In the genomic region with DNA sequence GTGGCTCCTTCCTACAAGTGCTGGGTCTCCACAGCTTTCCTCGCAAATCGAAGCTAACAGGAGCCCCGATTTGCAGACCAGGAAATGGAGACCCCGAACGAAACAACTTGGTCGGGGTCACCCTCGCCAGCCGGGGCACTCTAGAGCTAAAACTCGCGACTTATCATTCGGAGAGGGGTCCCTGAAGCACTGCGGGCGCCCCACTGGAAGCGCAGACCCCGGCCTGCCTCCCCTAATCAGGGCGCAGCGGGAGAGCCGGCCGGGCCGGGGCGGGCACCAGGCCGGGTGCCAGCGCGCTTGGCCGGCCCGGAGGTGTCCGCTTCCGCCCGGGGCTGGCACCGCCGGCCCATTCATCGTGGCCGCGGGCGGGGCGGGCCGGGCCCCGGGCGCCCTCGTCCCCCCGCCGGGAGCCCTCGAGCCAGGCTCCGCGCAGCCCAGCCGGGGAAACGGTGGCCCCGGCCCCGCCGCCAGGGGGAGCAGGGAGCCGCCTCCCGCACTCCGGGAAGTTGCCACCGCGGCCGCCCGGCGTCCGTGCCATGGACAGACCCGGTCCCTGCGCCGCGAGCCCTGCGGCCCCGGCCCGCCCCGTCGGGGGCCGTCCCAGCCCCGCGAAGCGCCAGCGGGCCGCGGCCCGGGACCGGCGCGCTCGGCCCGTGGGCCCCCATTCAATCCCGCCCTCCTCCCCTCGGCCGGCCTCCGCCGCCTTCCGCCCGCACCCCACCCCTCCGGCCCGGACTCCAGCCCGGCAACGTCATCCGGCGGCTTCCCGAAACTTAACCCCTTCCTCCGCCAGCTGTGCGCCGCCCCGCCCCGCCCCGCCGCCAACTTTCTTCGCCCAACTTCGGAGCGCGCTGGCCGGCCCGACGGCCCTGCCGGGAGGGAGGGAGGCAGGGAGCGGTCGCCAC, we compare ENCODE assay signal across 1 cellular context.
TF ChIP-seq lines count a peak whose summit lies in the region.

No MANE protein-coding gene starts in this region.

TF ChIP-seq in HepG2, 621 proteins besides CTCF, POLR2A, EP300 and RAD21 (continued from another document and continues in another):
- TF ChIP-seq MIER3 (CRISPR knock-in tag; IDR thresholded peaks at IDR 0.05; ENCODE audit: borderline replicate concordance): no peak
- TF ChIP-seq KLF11 (CRISPR knock-in tag; IDR thresholded peaks at IDR 0.05): no peak; the same call in 1 of the 2 replicates
- TF ChIP-seq ZNF850 (CRISPR knock-in tag; conservative IDR thresholded peaks at IDR 0.05): 0 out of 2 replicates have a peak, but pooled peaks have one; percentile 36
- 0 out of 2 replicates have a peak, but pooled peaks have one; percentile 34 for TF ChIP-seq ZSCAN21 (CRISPR knock-in tag; IDR thresholded peaks at IDR 0.05; ENCODE audit: borderline replicate concordance)
- TF ChIP-seq SP2 (CRISPR knock-in tag; IDR thresholded peaks at IDR 0.05): 0 out of 2 replicates have a peak, but pooled peaks have one; percentile 17
- TF ChIP-seq ZNF652 (CRISPR knock-in tag; IDR thresholded peaks at IDR 0.05; ENCODE audit: borderline replicate concordance, low read depth): peak; percentile 91
- no peak for TF ChIP-seq SRSF1 (optimal IDR thresholded peaks at IDR 0.05; ENCODE audit: low read depth, low read length)
- TF ChIP-seq NFATC3 (CRISPR knock-in tag; IDR thresholded peaks at IDR 0.05): no peak
- no peak for TF ChIP-seq SOX13 (IDR thresholded peaks at IDR 0.05)
- TF ChIP-seq SOX13 (CRISPR knock-in tag; conservative IDR thresholded peaks at IDR 0.05 in 1 of 2, IDR thresholded peaks at IDR 0.05 in 1 of 2): no peak
- no peak for TF ChIP-seq PCBP1 (IDR thresholded peaks at IDR 0.05; ENCODE audit: borderline replicate concordance, low read depth, low read length)
- TF ChIP-seq, protein P1, sequence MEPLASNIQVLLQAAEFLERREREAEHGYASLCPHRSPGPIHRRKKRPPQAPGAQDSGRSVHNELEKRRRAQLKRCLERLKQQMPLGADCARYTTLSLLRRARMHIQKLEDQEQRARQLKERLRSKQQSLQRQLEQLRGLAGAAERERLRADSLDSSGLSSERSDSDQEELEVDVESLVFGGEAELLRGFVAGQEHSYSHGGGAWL (CRISPR knock-in tag; IDR thresholded peaks at IDR 0.05): peak; percentile 29; the same call in 1 of the 2 replicates
- no peak for TF ChIP-seq CEBPG (CRISPR knock-in tag; IDR thresholded peaks at IDR 0.05)
- TF ChIP-seq ZNF121 (CRISPR knock-in tag; IDR thresholded peaks at IDR 0.05): peak; percentile 25; the same call in 1 of the 2 replicates
- TF ChIP-seq FOSL2 (CRISPR knock-in tag; IDR thresholded peaks at IDR 0.05): peak; percentile 16; the same call in 1 of the 2 replicates
- TF ChIP-seq SIX4 (CRISPR knock-in tag; IDR thresholded peaks at IDR 0.05): no peak
- TF ChIP-seq ZNF318 (CRISPR knock-in tag; IDR thresholded peaks at IDR 0.05): no peak
- TF ChIP-seq, protein P2, sequence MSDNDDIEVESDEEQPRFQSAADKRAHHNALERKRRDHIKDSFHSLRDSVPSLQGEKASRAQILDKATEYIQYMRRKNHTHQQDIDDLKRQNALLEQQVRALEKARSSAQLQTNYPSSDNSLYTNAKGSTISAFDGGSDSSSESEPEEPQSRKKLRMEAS (IDR thresholded peaks at IDR 0.05): no peak; the same call in 1 of the 2 replicates
- TF ChIP-seq ZNF574 (CRISPR knock-in tag; IDR thresholded peaks at IDR 0.05): peak; percentile 61
- peak; percentile 7 for TF ChIP-seq TEAD3 (CRISPR knock-in tag; optimal IDR thresholded peaks at IDR 0.05; ENCODE audit: borderline replicate concordance)
- TF ChIP-seq, protein P3, sequence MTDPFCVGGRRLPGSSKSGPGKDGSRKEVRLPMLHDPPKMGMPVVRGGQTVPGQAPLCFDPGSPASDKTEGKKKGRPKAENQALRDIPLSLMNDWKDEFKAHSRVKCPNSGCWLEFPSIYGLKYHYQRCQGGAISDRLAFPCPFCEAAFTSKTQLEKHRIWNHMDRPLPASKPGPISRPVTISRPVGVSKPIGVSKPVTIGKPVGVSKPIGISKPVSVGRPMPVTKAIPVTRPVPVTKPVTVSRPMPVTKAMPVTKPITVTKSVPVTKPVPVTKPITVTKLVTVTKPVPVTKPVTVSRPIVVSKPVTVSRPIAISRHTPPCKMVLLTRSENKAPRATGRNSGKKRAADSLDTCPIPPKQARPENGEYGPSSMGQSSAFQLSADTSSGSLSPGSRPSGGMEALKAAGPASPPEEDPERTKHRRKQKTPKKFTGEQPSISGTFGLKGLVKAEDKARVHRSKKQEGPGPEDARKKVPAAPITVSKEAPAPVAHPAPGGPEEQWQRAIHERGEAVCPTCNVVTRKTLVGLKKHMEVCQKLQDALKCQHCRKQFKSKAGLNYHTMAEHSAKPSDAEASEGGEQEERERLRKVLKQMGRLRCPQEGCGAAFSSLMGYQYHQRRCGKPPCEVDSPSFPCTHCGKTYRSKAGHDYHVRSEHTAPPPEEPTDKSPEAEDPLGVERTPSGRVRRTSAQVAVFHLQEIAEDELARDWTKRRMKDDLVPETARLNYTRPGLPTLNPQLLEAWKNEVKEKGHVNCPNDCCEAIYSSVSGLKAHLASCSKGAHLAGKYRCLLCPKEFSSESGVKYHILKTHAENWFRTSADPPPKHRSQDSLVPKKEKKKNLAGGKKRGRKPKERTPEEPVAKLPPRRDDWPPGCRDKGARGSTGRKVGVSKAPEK (CRISPR knock-in tag; IDR thresholded peaks at IDR 0.05; ENCODE audit: borderline replicate concordance): no peak
- 0 out of 2 replicates have a peak, but pooled peaks have one; percentile 74 for TF ChIP-seq TOPORS (CRISPR knock-in tag; IDR thresholded peaks at IDR 0.05)
- TF ChIP-seq ZNF777 (CRISPR knock-in tag; IDR thresholded peaks at IDR 0.05): peak; percentile 95
- TF ChIP-seq, protein P4, sequence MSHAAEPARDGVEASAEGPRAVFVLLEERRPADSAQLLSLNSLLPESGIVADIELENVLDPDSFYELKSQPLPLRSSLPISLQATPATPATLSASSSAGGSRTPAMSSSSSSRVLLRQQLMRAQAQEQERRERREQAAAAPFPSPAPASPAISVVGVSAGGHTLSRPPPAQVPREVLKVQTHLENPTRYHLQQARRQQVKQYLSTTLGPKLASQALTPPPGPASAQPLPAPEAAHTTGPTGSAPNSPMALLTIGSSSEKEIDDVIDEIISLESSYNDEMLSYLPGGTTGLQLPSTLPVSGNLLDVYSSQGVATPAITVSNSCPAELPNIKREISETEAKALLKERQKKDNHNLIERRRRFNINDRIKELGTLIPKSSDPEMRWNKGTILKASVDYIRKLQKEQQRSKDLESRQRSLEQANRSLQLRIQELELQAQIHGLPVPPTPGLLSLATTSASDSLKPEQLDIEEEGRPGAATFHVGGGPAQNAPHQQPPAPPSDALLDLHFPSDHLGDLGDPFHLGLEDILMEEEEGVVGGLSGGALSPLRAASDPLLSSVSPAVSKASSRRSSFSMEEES (CRISPR knock-in tag; IDR thresholded peaks at IDR 0.05): no peak
- TF ChIP-seq SAP130 (CRISPR knock-in tag; IDR thresholded peaks at IDR 0.05; ENCODE audit: low read depth): peak; percentile 64
- TF ChIP-seq, protein P5, sequence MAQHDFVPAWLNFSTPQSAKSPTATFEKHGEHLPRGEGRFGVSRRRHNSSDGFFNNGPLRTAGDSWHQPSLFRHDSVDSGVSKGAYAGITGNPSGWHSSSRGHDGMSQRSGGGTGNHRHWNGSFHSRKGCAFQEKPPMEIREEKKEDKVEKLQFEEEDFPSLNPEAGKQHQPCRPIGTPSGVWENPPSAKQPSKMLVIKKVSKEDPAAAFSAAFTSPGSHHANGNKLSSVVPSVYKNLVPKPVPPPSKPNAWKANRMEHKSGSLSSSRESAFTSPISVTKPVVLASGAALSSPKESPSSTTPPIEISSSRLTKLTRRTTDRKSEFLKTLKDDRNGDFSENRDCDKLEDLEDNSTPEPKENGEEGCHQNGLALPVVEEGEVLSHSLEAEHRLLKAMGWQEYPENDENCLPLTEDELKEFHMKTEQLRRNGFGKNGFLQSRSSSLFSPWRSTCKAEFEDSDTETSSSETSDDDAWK (CRISPR knock-in tag; IDR thresholded peaks at IDR 0.05): no peak
- peak; percentile 8; the same call in 1 of the 2 replicates for TF ChIP-seq POGZ (CRISPR knock-in tag; IDR thresholded peaks at IDR 0.05)
- TF ChIP-seq HNRNPL (IDR thresholded peaks at IDR 0.05; ENCODE audit: low read depth, low read length): peak; percentile 70; the same call in 1 of the 2 replicates
- TF ChIP-seq ZNF333 (CRISPR knock-in tag; IDR thresholded peaks at IDR 0.05; ENCODE audit: borderline replicate concordance): 0 out of 2 replicates have a peak, but pooled peaks have one; percentile 20
- TF ChIP-seq JUND (CRISPR knock-in tag; IDR thresholded peaks at IDR 0.05): no peak
- TF ChIP-seq SP5 (CRISPR knock-in tag; IDR thresholded peaks at IDR 0.05; ENCODE audit: borderline replicate concordance, low read depth): peak; percentile 61; the same call in 1 of the 2 replicates
